21 cellular contexts compared by ENCODE assay signal in the genomic region with DNA sequence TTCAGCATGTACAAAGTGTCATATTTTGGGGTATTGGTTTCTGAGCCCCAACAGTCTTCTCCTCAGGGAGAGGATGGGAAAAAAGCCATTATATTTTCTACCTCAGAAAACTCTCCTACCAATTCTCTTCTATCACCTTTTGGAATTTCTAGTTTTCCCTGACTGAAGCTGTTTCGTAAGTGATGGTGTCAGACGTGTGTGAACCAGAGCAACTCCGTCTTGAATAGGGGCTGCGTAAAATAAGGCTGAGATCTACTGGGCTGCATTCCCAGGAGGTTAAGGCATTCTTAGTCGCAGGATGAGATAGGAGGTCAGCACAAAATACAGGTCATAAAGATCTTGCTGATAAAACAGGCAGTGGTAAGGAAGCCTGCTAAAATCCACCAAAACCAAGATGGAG.
DNase-seq lines count a peak whose midpoint lies in the region; ATAC-seq, FAIRE-seq and TF ChIP-seq lines count a peak whose summit lies in the region.
"Had no signal": no experiment of that assay in that cellular context is flagged by ENCODE, and none has a peak within 500 bp of the region (broad histone marks: within the 10 kb centered on the region; RNA-seq: fewer than 3 reads in every experiment).

No MANE protein-coding gene starts in this region.

- DNase-seq in H9 (no peak), H1 (ENCODE audit: low read depth in 1 of 2, low spot score in 2 of 2) (no peak), keratinocyte (ENCODE audit: low read depth, low spot score) (no peak), natural killer cell (no peak), chondrocyte (ENCODE audit: low spot score) (no peak)
- no peak for DNase-seq in stimulated activated CD4-positive, alpha-beta T cell treated with anti-CD3 and anti-CD28 coated beads, Interleukin-4, amount 100 ng/mL, for 4 hours
- DNase-seq: Caco-2; CD4-positive, CD25-positive, alpha-beta regulatory T cell; CD8-positive, alpha-beta T cell; DMS153; DND-41; GM23248; HFFc6 had no signal

- H3T11ph ChIP-seq in H9 (ENCODE audit: low read length), result no peak overlapping the region

- H3K9me3 Mint-ChIP-seq in H9, result no peaks in the 10 kb centered on the region
- peaks cover 2 to 4% of the 10 kb centered on the region in 2 donors for H3K9me3 Mint-ChIP-seq in natural killer cell
- no peaks in the 10 kb centered on the region for H3K9me3 Mint-ChIP-seq in chondrocyte (ENCODE audit: low read depth)
- H3K9me3 Mint-ChIP-seq: CD8-positive, alpha-beta T cell had no signal

- H3K18ac ChIP-seq in H9 (ENCODE audit: insufficient read length, low read depth, low read length), result no peak overlapping the region
- no peak overlapping the region for H3K18ac ChIP-seq in H1 (ENCODE audit: extremely low read depth, low read length)

- H3K4ac ChIP-seq in H9 (ENCODE audit: low read depth, low read length) (no peak overlapping the region), H1 (replicated peaks; ENCODE audit: insufficient read length, low read depth, low read length) (no peak overlapping the region)

- H3K27me3 ChIP-seq in H9 (ENCODE audit: insufficient read depth, low read length), result no peaks in the 10 kb centered on the region
- no peaks in the 10 kb centered on the region for H3K27me3 ChIP-seq in H1 (replicated peaks in 1 of 4; ENCODE audit: control insufficient read depth in 3 of 4, extremely low read depth in 1 of 4, insufficient read depth in 3 of 4, low read length in 3 of 4)
- no peaks in the 10 kb centered on the region for H3K27me3 ChIP-seq in keratinocyte (ENCODE audit: control insufficient read depth, extremely low read depth, insufficient read depth, low read length)
- H3K27me3 ChIP-seq: BLaER1 had no signal

- H2BK20ac ChIP-seq in H9 (ENCODE audit: low read depth, low read length, poor library complexity, severe bottlenecking), result no peak overlapping the region
- peak overlapping the region; percentile 44; the same call in 1 of the 2 replicates for H2BK20ac ChIP-seq in H1 (ENCODE audit: low read length)

- no peak overlapping the region for H2BK120ac ChIP-seq in H9 (ENCODE audit: low read depth, low read length, poor library complexity, severe bottlenecking)
- no peak overlapping the region for H2BK120ac ChIP-seq in H1 (replicated peaks; ENCODE audit: low read depth, low read length)

- H4K91ac ChIP-seq in H9 (ENCODE audit: insufficient read length, low read depth, low read length) (no peak overlapping the region), H1 (replicated peaks; ENCODE audit: insufficient read length, low read length) (no peak overlapping the region)

- H3K56ac ChIP-seq in H9 (ENCODE audit: insufficient read length, low read depth, low read length) (no peak overlapping the region), H1 (replicated peaks; ENCODE audit: insufficient read length, low read depth, low read length) (no peak overlapping the region)

- peak overlapping the region; percentile 22 for H2BK12ac ChIP-seq in H9 (ENCODE audit: insufficient read length, low read depth, low read length)
- peak overlapping the region; percentile 55; the same call in 1 of the 2 replicates for H2BK12ac ChIP-seq in H1 (ENCODE audit: low read depth, low read length)

- no peaks in the 10 kb centered on the region for H3K36me3 ChIP-seq in H1 (ENCODE audit: control insufficient read depth in 2 of 4, insufficient read depth in 4 of 4, low read length in 3 of 4)
- no peaks in the 10 kb centered on the region for H3K36me3 ChIP-seq in keratinocyte (ENCODE audit: control insufficient read depth in 2 of 2, extremely low read depth in 1 of 2, insufficient read depth in 2 of 2, low read length in 2 of 2)
- H3K36me3 ChIP-seq: BLaER1, HAP-1 had no signal

- TF ChIP-seq CTCF in H9 (conservative IDR thresholded peaks at IDR 0.05) (no peak), H1 (IDR thresholded peaks at IDR 0.05; ENCODE audit: control extremely low read depth in 1 of 3, insufficient read depth in 1 of 3, low read depth in 1 of 3, low read length in 3 of 3) (no peak), keratinocyte (optimal IDR thresholded peaks at IDR 0.05 in 1 of 3, IDR thresholded peaks at IDR 0.05 in 1 of 3, conservative IDR thresholded peaks at IDR 0.05 in 1 of 3; ENCODE audit: extremely low read depth in 1 of 3, insufficient read depth in 2 of 3, low read length in 3 of 3) (no peak), natural killer cell (IDR thresholded peaks at IDR 0.05) (no peak), chondrocyte (IDR thresholded peaks at IDR 0.05) (no peak)

- H3K4me3 Mint-ChIP-seq in H9 (no peak overlapping the region), natural killer cell (no peak overlapping the region), chondrocyte (ENCODE audit: unreplicated experiment) (no peak overlapping the region)
- H3K4me3 Mint-ChIP-seq: B cell; CD4-positive, CD25-positive, alpha-beta regulatory T cell; CD8-positive, alpha-beta T cell; HFFc6 had no signal

- TF ChIP-seq POLR2A in H1 (IDR thresholded peaks at IDR 0.05; ENCODE audit: control extremely low read depth in 1 of 2, low read depth in 2 of 2, low read length in 2 of 2), result no peak

- H3K9me3 ChIP-seq in H9 (ENCODE audit: control insufficient read depth, low read depth, low read length) (no peaks in the 10 kb centered on the region), H1 (ENCODE audit: insufficient read depth in 2 of 2, low read depth in 1 of 2, low read length in 1 of 2) (no peaks in the 10 kb centered on the region), keratinocyte (ENCODE audit: control insufficient read depth, low read depth, low read length) (no peaks in the 10 kb centered on the region)
- H3K9me3 ChIP-seq: BLaER1, Caco-2, HAP-1 had no signal

- H3K4me1 ChIP-seq in H9 (ENCODE audit: insufficient read depth, low read length) (peaks cover 15% of the 10 kb centered on the region), H1 (replicated peaks in 1 of 4; ENCODE audit: control insufficient read depth in 3 of 4, insufficient read depth in 4 of 4, low read length in 3 of 4) (peaks cover 0 to 14% (median 12%) of the 10 kb centered on the region in 4 experiments; a peak in 4 of 7 replicates), keratinocyte (ENCODE audit: control insufficient read depth, extremely low read depth, insufficient read depth, low read length) (peaks cover 27% of the 10 kb centered on the region)
- H3K4me1 ChIP-seq: Caco-2, HAP-1 had no signal

- H3K14ac ChIP-seq in H9 (ENCODE audit: insufficient read depth, low read length), result no peak overlapping the region
- H3K14ac ChIP-seq in H1 (ENCODE audit: insufficient read length), result no peak overlapping the region

- H3K9ac ChIP-seq in H9 (ENCODE audit: extremely low read depth, insufficient read length, low read length), result no peak overlapping the region
- no peak overlapping the region for H3K9ac ChIP-seq in H1 (replicated peaks in 1 of 4; ENCODE audit: extremely low read depth in 1 of 4, low read depth in 3 of 4, low read length in 3 of 4)
- no peak overlapping the region for H3K9ac ChIP-seq in keratinocyte (ENCODE audit: control insufficient read depth, extremely low read depth, insufficient read depth, low read length)
- H3K9ac ChIP-seq: BLaER1, GM23248 had no signal

- CTCF ChIA-PET in H1 (lab: Charles Lee; ENCODE audit: partially characterized antibody), result interaction anchor here (0.6 kb wide), 1 partner anchor 238 kb away, joined by 3 read pairs; no protein-coding TSS in a partner anchor

- no peak overlapping the region for H3K4me3 ChIP-seq in H1 (ENCODE audit: extremely low read depth in 1 of 4, insufficient read depth in 2 of 4, low read depth in 3 of 4, low read length in 4 of 4)
- H3K4me3 ChIP-seq in keratinocyte (ENCODE audit: control insufficient read depth in 2 of 3, extremely low read depth in 1 of 3, insufficient read depth in 2 of 3, low read depth in 1 of 3, low read length in 3 of 3), result no peak overlapping the region
- H3K4me3 ChIP-seq: BLaER1, GM23248, HAP-1 had no signal

- H2AK5ac ChIP-seq in H9 (ENCODE audit: insufficient read length, low read length), result no peak overlapping the region
- no peak overlapping the region for H2AK5ac ChIP-seq in H1 (ENCODE audit: low read depth, low read length)

- H4K5ac ChIP-seq in H9 (ENCODE audit: insufficient read length, low read depth, low read length) (no peak overlapping the region), H1 (ENCODE audit: insufficient read length, low read depth, low read length) (no peak overlapping the region)

- H3K23ac ChIP-seq in H9 (ENCODE audit: insufficient read length, low read depth, low read length) (no peak overlapping the region), H1 (ENCODE audit: insufficient read length) (no peak overlapping the region)

- FAIRE-seq in H1 (lab: Jason Lieb, UNC) (no peak), keratinocyte (lab: Jason Lieb, UNC) (no peak)
- FAIRE-seq: A204.1, G401.6, GM12892 had no signal

- WGBS in H9 (ENCODE audit: extremely low coverage, insufficient read length, low lambda C conversion rate), result no CpG with 5 or more reads among the region's 5 CpGs
- 74% methylated on average over 5 of the region's 5 CpGs; no CpG with 5 or more reads in 1 of the 2 experiments for WGBS in H1 (ENCODE audit: extremely low coverage in 1 of 2, insufficient coverage in 1 of 2, insufficient read length in 1 of 2, insufficient replicate concordance in 2 of 2, low coverage in 1 of 2, low lambda C conversion rate in 2 of 2, missing lambda C conversion rate in 1 of 2), 2 experiments

- H3K79me1 ChIP-seq in H9 (ENCODE audit: insufficient read depth, low read depth, low read length, poor library complexity, severe bottlenecking) (no peaks in the 10 kb centered on the region), H1 (ENCODE audit: low read depth, low read length) (no peaks in the 10 kb centered on the region)

- POLR2A ChIA-PET in H1 (lab: Charles Lee; ENCODE audit: partially characterized antibody), result interaction anchor here (0.6 kb wide), 1 partner anchor 1742 kb away, joined by 3 read pairs; no protein-coding TSS in a partner anchor

- H3K36me3 Mint-ChIP-seq in H9 (ENCODE audit: insufficient read depth in 1 of 3, low read depth in 3 of 3) (peaks cover 0 to 1% (median 0%) of the 10 kb centered on the region in 3 experiments; a peak in 1 of 7 replicates), natural killer cell (no peaks in the 10 kb centered on the region), chondrocyte (ENCODE audit: low read depth) (no peaks in the 10 kb centered on the region)
- H3K36me3 Mint-ChIP-seq: CD4-positive, CD25-positive, alpha-beta regulatory T cell; CD8-positive, alpha-beta T cell had no signal

- H3K27ac Mint-ChIP-seq in H9 (no peak overlapping the region), natural killer cell (no peak overlapping the region), chondrocyte (ENCODE audit: unreplicated experiment) (no peak overlapping the region)
- H3K27ac Mint-ChIP-seq: B cell; CD4-positive, CD25-positive, alpha-beta regulatory T cell; CD8-positive, alpha-beta T cell; HFFc6 had no signal

- H2BK15ac ChIP-seq in H9 (ENCODE audit: low read depth, low read length), result no peak overlapping the region
- H2BK15ac ChIP-seq in H1 (ENCODE audit: low read length), result no peak overlapping the region

- dilution Hi-C loops in keratinocyte (cut with MboI; ENCODE audit: extremely low pct_ligation_motif_present, low sequenced_read_pairs), result no loop called here

- no peak for ATAC-seq in natural killer cell
- ATAC-seq: CD8-positive, alpha-beta T cell had no signal

- no peaks in the 10 kb centered on the region for H3K9me1 ChIP-seq in keratinocyte (ENCODE audit: control insufficient read depth, extremely low read depth, insufficient read depth, low read length)

- no peaks in the 10 kb centered on the region for H3K79me2 ChIP-seq in H9 (ENCODE audit: insufficient read depth, low read length)
- H3K79me2 ChIP-seq in H1 (ENCODE audit: control insufficient read depth in 1 of 2, insufficient read depth in 2 of 2, low read length in 2 of 2), result no peaks in the 10 kb centered on the region
- H3K79me2 ChIP-seq in keratinocyte (ENCODE audit: control insufficient read depth, insufficient read depth, low read length), result no peaks in the 10 kb centered on the region

- H3K4me2 ChIP-seq in H9 (ENCODE audit: insufficient read depth, insufficient read length, low read length) (no peak overlapping the region), H1 (ENCODE audit: insufficient read depth in 1 of 2, low read depth in 2 of 2, low read length in 2 of 2) (no peak overlapping the region), keratinocyte (ENCODE audit: control insufficient read depth, extremely low read depth, insufficient read depth, low read depth, low read length) (no peak overlapping the region)
- H3K4me2 ChIP-seq: BLaER1 had no signal

- H3K23me2 ChIP-seq in H9 (ENCODE audit: insufficient read length, low read depth, low read length, poor library complexity, severe bottlenecking) (no peaks in the 10 kb centered on the region), H1 (ENCODE audit: low read depth, low read length) (no peaks in the 10 kb centered on the region)

- no peak overlapping the region for H3K27ac ChIP-seq in H9 (ENCODE audit: insufficient read length, low read depth, low read length)
- H3K27ac ChIP-seq in H1 (ENCODE audit: low read depth, low read length), result no peak overlapping the region
- H3K27ac ChIP-seq in keratinocyte (ENCODE audit: control insufficient read depth, insufficient read depth, low read length), result peak overlapping the region; percentile 87
- H3K27ac ChIP-seq: 22Rv1, BLaER1, C4-2B, GM23248 had no signal

- TF ChIP-seq RAD21 in H1 (IDR thresholded peaks at IDR 0.05 in 1 of 2, conservative IDR thresholded peaks at IDR 0.05 in 1 of 2; ENCODE audit: low read depth in 2 of 2, low read length in 2 of 2), result no peak

- H4K20me1 ChIP-seq in H9 (ENCODE audit: control insufficient read depth, insufficient read depth, insufficient read length) (no peaks in the 10 kb centered on the region), H1 (replicated peaks in 1 of 2; ENCODE audit: control insufficient read depth in 1 of 2, insufficient read depth in 2 of 2, low read length in 2 of 2) (no peaks in the 10 kb centered on the region), keratinocyte (ENCODE audit: control insufficient read depth, extremely low read depth, insufficient read depth, low read length) (no peaks in the 10 kb centered on the region)
- H4K20me1 ChIP-seq: BLaER1 had no signal

- H2BK5ac ChIP-seq in H9 (ENCODE audit: insufficient read length, low read length), result no peak overlapping the region
- H2BK5ac ChIP-seq in H1 (ENCODE audit: low read depth, low read length), result 0 out of 2 replicates have a peak overlapping the region, but pooled peaks have one; percentile 16

- H4K8ac ChIP-seq in H9 (replicated peaks; ENCODE audit: insufficient read length, low read depth, low read length) (no peak overlapping the region), H1 (ENCODE audit: extremely low read depth, insufficient read depth, low read length) (no peak overlapping the region)

- H2AFZ ChIP-seq in H9 (ENCODE audit: low read length), result no peak overlapping the region
- no peak overlapping the region for H2AFZ ChIP-seq in H1 (ENCODE audit: low read length)
- no peak overlapping the region for H2AFZ ChIP-seq in keratinocyte (ENCODE audit: control insufficient read depth, low read length)
- H2AFZ ChIP-seq: GM23248 had no signal

- intact Hi-C loops in natural killer cell (cut with micrococcal nuclease), result no loop called here

- H3K4me1 Mint-ChIP-seq in H9 (peaks cover 8 to 11% of the 10 kb centered on the region in 2 experiments; a peak in 3 of 4 replicates), natural killer cell (no peaks in the 10 kb centered on the region), chondrocyte (ENCODE audit: low read depth) (no peaks in the 10 kb centered on the region)
- H3K4me1 Mint-ChIP-seq: B cell; CD4-positive, CD25-positive, alpha-beta regulatory T cell had no signal

- TF ChIP-seq EP300 in H1 (IDR thresholded peaks at IDR 0.05; ENCODE audit: borderline replicate concordance in 1 of 2, low read depth in 2 of 2, low read length in 2 of 2), result no peak

- H3K27me3 Mint-ChIP-seq in H9 (ENCODE audit: low read depth) (no peaks in the 10 kb centered on the region), natural killer cell (ENCODE audit: low read depth in 2 of 2) (no peaks in the 10 kb centered on the region), chondrocyte (ENCODE audit: low read depth) (no peaks in the 10 kb centered on the region)
- H3K27me3 Mint-ChIP-seq: B cell; CD4-positive, CD25-positive, alpha-beta regulatory T cell had no signal
